Comparison of ENCODE assay signal across 18 cellular contexts in the genomic region with DNA sequence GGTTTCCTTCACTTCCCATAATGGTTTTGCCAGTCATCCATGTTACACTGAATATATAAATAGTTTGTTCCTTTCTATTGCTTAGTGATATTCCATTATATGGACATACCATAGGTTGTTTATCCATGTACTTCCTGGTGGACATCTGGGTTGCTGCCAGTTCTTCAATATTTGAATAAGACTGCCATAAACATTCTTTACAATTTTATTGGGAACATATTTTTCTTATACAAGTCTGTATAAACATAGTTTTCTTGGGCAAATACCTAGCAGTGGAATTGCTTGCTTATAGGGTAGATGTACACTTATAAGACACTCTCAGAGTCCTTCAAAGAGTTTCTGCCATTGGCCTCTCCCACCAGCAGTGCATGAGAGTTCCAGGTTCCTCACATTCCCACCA.
"Had no signal": no experiment of that assay in that cellular context is flagged by ENCODE, and none has a peak within 500 bp of the region (broad histone marks: within the 10 kb centered on the region; RNA-seq: fewer than 3 reads in every experiment).

No MANE protein-coding gene starts in this region.

- H3K4me3 Mint-ChIP-seq: effector memory CD8-positive, alpha-beta T cell; naive thymus-derived CD8-positive, alpha-beta T cell had no signal

- ATAC-seq: effector memory CD8-positive, alpha-beta T cell; foreskin keratinocyte; naive thymus-derived CD8-positive, alpha-beta T cell had no signal

- H3K27ac Mint-ChIP-seq: effector memory CD8-positive, alpha-beta T cell; naive thymus-derived CD8-positive, alpha-beta T cell had no signal

- H3K4me3 ChIP-seq: coronary artery, esophagus squamous epithelium, right atrium auricular region, sigmoid colon, skin epidermis, stomach, thoracic aorta had no signal

- H3K9me3 ChIP-seq: esophagus squamous epithelium, neutrophil, right atrium auricular region, sigmoid colon, stomach, thoracic aorta had no signal

- H3K36me3 Mint-ChIP-seq: naive thymus-derived CD8-positive, alpha-beta T cell had no signal

- H3K36me3 ChIP-seq: esophagus squamous epithelium, neutrophil, right atrium auricular region, sigmoid colon, stomach, thoracic aorta had no signal

- DNase-seq: cerebellar nuclear complex; effector memory CD8-positive, alpha-beta T cell; esophagus squamous epithelium; foreskin keratinocyte; mesendoderm; naive thymus-derived CD8-positive, alpha-beta T cell; sigmoid colon; stimulated activated CD4-positive, alpha-beta T cell treated with anti-CD3 and anti-CD28 coated beads, Interleukin-2, amount 100 ng/mL, for 24 hours; stimulated activated CD4-positive, alpha-beta T cell treated with anti-CD3 and anti-CD28 coated beads, Interleukin-4, amount 100 ng/mL, for 4 hours; stimulated activated naive CD4-positive, alpha-beta T cell; stomach; substantia nigra; trophoblast cell had no signal

- H3K9me3 Mint-ChIP-seq: effector memory CD8-positive, alpha-beta T cell; naive thymus-derived CD8-positive, alpha-beta T cell had no signal

- H3K4me1 Mint-ChIP-seq: naive thymus-derived CD8-positive, alpha-beta T cell had no signal

- H3K4me1 ChIP-seq: sigmoid colon had no signal

- H3K27me3 ChIP-seq: esophagus squamous epithelium, foreskin keratinocyte, neutrophil, right atrium auricular region, sigmoid colon, stomach had no signal

- H3K27ac ChIP-seq: coronary artery, foreskin keratinocyte, neutrophil, right atrium auricular region, sigmoid colon, skin epidermis, stomach, thoracic aorta had no signal
